Comparison of ENCODE assay signal across 19 cellular contexts in the genomic region with DNA sequence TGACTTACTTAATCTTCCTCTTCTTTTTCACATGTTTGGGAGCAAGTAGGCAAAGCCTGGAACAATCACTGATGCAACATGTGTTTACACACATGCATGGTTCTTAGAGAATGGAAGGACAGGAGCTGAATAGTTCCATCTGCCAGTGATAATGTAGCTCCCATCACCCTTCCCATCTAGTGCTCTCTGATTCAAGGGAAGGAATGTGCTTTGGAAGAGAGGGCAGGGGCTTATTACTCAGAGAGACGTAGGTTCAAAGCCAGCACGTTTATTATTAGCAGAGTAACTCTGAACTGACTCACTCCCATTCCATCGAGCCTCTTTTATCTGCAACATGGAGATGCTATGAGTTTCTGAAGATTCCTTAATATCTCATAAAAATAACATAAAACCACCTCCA.
DNase-seq lines count a peak whose midpoint lies in the region; ATAC-seq, FAIRE-seq and TF ChIP-seq lines count a peak whose summit lies in the region.
"Had no signal": no experiment of that assay in that cellular context is flagged by ENCODE, and none has a peak within 500 bp of the region (broad histone marks: within the 10 kb centered on the region; RNA-seq: fewer than 3 reads in every experiment).

No MANE protein-coding gene starts in this region.

- H3K27ac ChIP-seq in HEK293 (ENCODE audit: extremely low read depth, low read depth, low read length) (no peak overlapping the region), astrocyte (ENCODE audit: low read depth, low read length) (peak overlapping the region; percentile 97), WERI-Rb-1 (no peak overlapping the region)

- peak overlapping the region; percentile 66 for H3K9ac ChIP-seq in astrocyte (ENCODE audit: low read length)

- peak overlapping the region; percentile 75 for H3K4me2 ChIP-seq in astrocyte (ENCODE audit: low read length)

- H2AFZ ChIP-seq in astrocyte (ENCODE audit: low read depth, low read length) = no peak overlapping the region

- no peak overlapping the region for H3K4me3 Mint-ChIP-seq in astrocyte (ENCODE audit: unreplicated experiment)
- H3K4me3 Mint-ChIP-seq: activated naive CD8-positive, alpha-beta T cell treated with anti-CD3 and anti-CD28 coated beads, Interleukin-2, amount 50 U/mL, for 24 hours; mesothelial cell of epicardium had no signal

- H3K36me3 Mint-ChIP-seq in astrocyte (ENCODE audit: low read depth, unreplicated experiment) = peaks cover 6% of the 10 kb centered on the region

- H3K4me3 ChIP-seq in HEK293 (ENCODE audit: low read depth, low read length) = no peak overlapping the region
- peak overlapping the region; percentile 6 for H3K4me3 ChIP-seq in astrocyte (ENCODE audit: insufficient read depth, low read depth, low read length)
- H3K4me3 ChIP-seq in kidney epithelial cell (ENCODE audit: low read depth, low read length) = no peak overlapping the region
- H3K4me3 ChIP-seq in WERI-Rb-1 (ENCODE audit: low read depth, low read length) = no peak overlapping the region

- H3K9me3 Mint-ChIP-seq in astrocyte (ENCODE audit: unreplicated experiment) = no peaks in the 10 kb centered on the region
- H3K9me3 Mint-ChIP-seq: activated naive CD8-positive, alpha-beta T cell treated with anti-CD3 and anti-CD28 coated beads, Interleukin-2, amount 50 U/mL, for 24 hours; mesothelial cell of epicardium had no signal

- H3K36me3 ChIP-seq in HEK293 (ENCODE audit: control insufficient read depth in 2 of 2, insufficient read depth in 1 of 2, low read length in 2 of 2) (no peaks in the 10 kb centered on the region), astrocyte (ENCODE audit: insufficient read depth, low read length) (no peaks in the 10 kb centered on the region), kidney epithelial cell (ENCODE audit: control insufficient read depth, insufficient read depth, low read length) (no peaks in the 10 kb centered on the region), WERI-Rb-1 (no peaks in the 10 kb centered on the region)

- H3K79me2 ChIP-seq in astrocyte (ENCODE audit: insufficient read depth, low read length) = no peaks in the 10 kb centered on the region

- H4K20me1 ChIP-seq in astrocyte (ENCODE audit: insufficient read depth, low read length) = peaks cover 4% of the 10 kb centered on the region

- H3K9me3 ChIP-seq in HEK293 (ENCODE audit: control insufficient read depth, insufficient read depth, low read depth, low read length) (no peaks in the 10 kb centered on the region), astrocyte (ENCODE audit: insufficient read depth, low read depth, low read length) (no peaks in the 10 kb centered on the region), WERI-Rb-1 (ENCODE audit: severe bottlenecking) (peaks cover 1% of the 10 kb centered on the region)

- H3K27me3 ChIP-seq in astrocyte (ENCODE audit: insufficient read depth, low read length) (no peaks in the 10 kb centered on the region), kidney epithelial cell (ENCODE audit: control insufficient read depth, insufficient read depth, low read length) (no peaks in the 10 kb centered on the region), WERI-Rb-1 (ENCODE audit: insufficient read depth, low read depth, severe bottlenecking) (no peaks in the 10 kb centered on the region)

- peak; percentile 98 for FAIRE-seq in astrocyte (lab: Jason Lieb, UNC)
- FAIRE-seq: frontal cortex had no signal

- no peaks in the 10 kb centered on the region for H3K4me1 ChIP-seq in HEK293 (ENCODE audit: control insufficient read depth, insufficient read depth, low read length)
- H3K4me1 ChIP-seq in astrocyte (ENCODE audit: insufficient read depth, low read length) = peaks cover 12% of the 10 kb centered on the region

- DNase-seq in ACHN (peak; percentile 37), astrocyte (ENCODE audit: low read depth) (peak; percentile 93), kidney epithelial cell (ENCODE audit: low read depth) (peak; percentile 21), NCI-H1105 treated with DMSO at 0.1 percent for 48 hours (lab: John Stamatoyannopoulos, UW) (no peak), WERI-Rb-1 (no peak), GM13977 (ENCODE audit: low spot score) (no peak)
- DNase-seq: activated CD4-positive, alpha-beta T cell treated with anti-CD3 and anti-CD28 coated beads for 48 hours; activated naive CD8-positive, alpha-beta T cell treated with anti-CD3 and anti-CD28 coated beads, Interleukin-2, amount 50 U/mL, for 24 hours; AML-193; dermis blood vessel endothelial cell; Karpas-422; NCI-H187 treated with DMSO at 0.1 percent for 48 hours; NCI-H69; occipital lobe; T-helper 2 cell had no signal

- H3K27me3 Mint-ChIP-seq in astrocyte (ENCODE audit: low read depth, unreplicated experiment) = no peaks in the 10 kb centered on the region
- H3K27me3 Mint-ChIP-seq: activated naive CD8-positive, alpha-beta T cell treated with anti-CD3 and anti-CD28 coated beads, Interleukin-2, amount 50 U/mL, for 24 hours had no signal

- peak overlapping the region; percentile 91 for H3K27ac Mint-ChIP-seq in astrocyte (ENCODE audit: unreplicated experiment)
- H3K27ac Mint-ChIP-seq: activated naive CD8-positive, alpha-beta T cell treated with anti-CD3 and anti-CD28 coated beads, Interleukin-2, amount 50 U/mL, for 24 hours; mesothelial cell of epicardium had no signal

- ATAC-seq in GM21526 (IDR thresholded peaks at IDR 0.05; ENCODE audit: low FRiP score, unreplicated experiment) = no peak
- ATAC-seq: activated naive CD8-positive, alpha-beta T cell treated with anti-CD3 and anti-CD28 coated beads, Interleukin-2, amount 50 U/mL, for 24 hours had no signal

- peaks cover 29% of the 10 kb centered on the region for H3K4me1 Mint-ChIP-seq in astrocyte (ENCODE audit: low read depth, unreplicated experiment)
- H3K4me1 Mint-ChIP-seq: mesothelial cell of epicardium had no signal

- POLR2A ChIA-PET in HEK293 (lab: Yijun Ruan, JAX) = no interaction called here

- TF ChIP-seq CTCF in HEK293 (tag by site-specific recombination; IDR thresholded peaks at IDR 0.05) (no peak), astrocyte (IDR thresholded peaks at IDR 0.05; ENCODE audit: insufficient read depth, low read depth, low read length) (no peak), kidney epithelial cell (IDR thresholded peaks at IDR 0.05; ENCODE audit: insufficient read depth, low read length, poor library complexity, severe bottlenecking) (no peak), WERI-Rb-1 (IDR thresholded peaks at IDR 0.05; ENCODE audit: low read depth, low read length) (no peak), GM13977 (IDR thresholded peaks at IDR 0.05; ENCODE audit: extremely low read depth, insufficient read depth, missing control alignments) (no peak)

- in situ Hi-C loops in ACHN (cut with HindIII; ENCODE audit: low pct_ligation_motif_present, low pct_unique_long_range_greater_than_20kb, low sequenced_read_pairs) = no loop called here
- in situ Hi-C loops in GM13977 (cut with MboI; ENCODE audit: low pct_unique_long_range_greater_than_20kb, low sequenced_read_pairs, unreplicated experiment) = no loop called here

- CTCF ChIA-PET in HEK293 (lab: Yijun Ruan, JAX) = interaction anchor here (0.9 to 1.4 kb wide), 2 partner anchors 118 to 314 kb away, joined by 3 to 5 read pairs; no protein-coding TSS in a partner anchor

TF ChIP-seq in HEK293, 187 proteins besides CTCF, POLR2A, EP300 and RAD21:
- TF ChIP-seq ZNF302 (tag by site-specific recombination; IDR thresholded peaks at IDR 0.05; ENCODE audit: low read depth) = no peak
- 0 out of 2 replicates have a peak, but pooled peaks have one; percentile 36 for TF ChIP-seq SCRT2 (tag by site-specific recombination; IDR thresholded peaks at IDR 0.05)

Comparison
In these comparisons a context has a peak if more than half of its experiments do, and no peak if none do; other contexts are left out.
1. DNase-seq: peak in ACHN (single experiment), astrocyte (single experiment) and kidney epithelial cell (single experiment); none in NCI-H1105 treated with DMSO at 0.1 percent for 48 hours (single experiment), WERI-Rb-1 (single experiment) and GM13977 (single experiment).